In the genomic region with DNA sequence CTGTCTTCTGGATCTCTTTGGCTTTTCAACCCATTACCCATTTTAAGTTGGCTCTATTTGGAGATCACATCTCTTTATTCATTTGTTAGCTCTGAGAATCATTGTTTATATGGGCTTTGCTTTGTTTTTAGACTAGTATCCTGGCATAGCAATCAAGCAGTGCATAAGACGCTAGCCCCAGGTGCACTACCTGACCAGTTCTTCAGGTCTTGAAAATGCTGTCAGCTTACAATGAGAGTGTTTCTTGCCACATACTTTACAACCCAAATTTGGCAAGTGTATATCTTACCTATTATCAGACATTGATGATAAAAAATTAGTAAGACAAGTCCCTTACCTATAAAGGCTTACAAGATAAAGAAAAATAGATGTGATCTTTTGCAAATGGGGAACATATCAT, we compare ENCODE assay signal across 24 cellular contexts.
"Had no signal": no experiment of that assay in that cellular context is flagged by ENCODE, and none has a peak within 500 bp of the region (broad histone marks: within the 10 kb centered on the region; RNA-seq: fewer than 3 reads in every experiment).

No MANE protein-coding gene starts in this region.

- H3K4me3 ChIP-seq: adrenal gland, body of pancreas, gastroesophageal sphincter, hepatocyte, left ventricle myocardium inferior, lung, sigmoid colon, stomach, thyroid gland, upper lobe of right lung had no signal

- H3K9me3 Mint-ChIP-seq: activated CD4-positive, alpha-beta memory T cell treated with anti-CD3 and anti-CD28 coated beads for 36 hours; activated CD4-positive, alpha-beta T cell treated with anti-CD3 and anti-CD28 coated beads, Interleukin-2, amount 10 ng/mL, durations not matched to agents 24 days and 14 days; activated naive CD4-positive, alpha-beta T cell treated with anti-CD3 and anti-CD28 coated beads, Interleukin-2, amount 10 ng/mL, durations not matched to agents 7 days and 5 days; activated T-cell treated with anti-CD3 and anti-CD28 coated beads, Interleukin-2, amount 50 U/mL, for 4 hours; nephron; stimulated activated effector memory CD8-positive, alpha-beta T cell treated with anti-CD3 and anti-CD28 coated beads, Interleukin-12 subunit alpha, Interleukin-12 subunit beta, amount 100 ng/mL, for 72 hours had no signal

- H3K4me1 Mint-ChIP-seq: nephron had no signal

- H3K27me3 Mint-ChIP-seq: activated CD4-positive, alpha-beta memory T cell treated with anti-CD3 and anti-CD28 coated beads for 36 hours; activated CD4-positive, alpha-beta T cell treated with anti-CD3 and anti-CD28 coated beads, Interleukin-2, amount 10 ng/mL, durations not matched to agents 24 days and 14 days; activated naive CD4-positive, alpha-beta T cell treated with anti-CD3 and anti-CD28 coated beads, Interleukin-2, amount 10 ng/mL, durations not matched to agents 7 days and 5 days had no signal

- H3K36me3 Mint-ChIP-seq: stimulated activated effector memory CD8-positive, alpha-beta T cell treated with anti-CD3 and anti-CD28 coated beads, Interleukin-12 subunit alpha, Interleukin-12 subunit beta, amount 100 ng/mL, for 72 hours had no signal

- H2AFZ ChIP-seq: hepatocyte had no signal

- H3K27ac ChIP-seq: adrenal gland, body of pancreas, gastroesophageal sphincter, hepatocyte, left ventricle myocardium inferior, sigmoid colon, stomach, thyroid gland, upper lobe of right lung had no signal

- H3K4me3 Mint-ChIP-seq: activated CD4-positive, alpha-beta memory T cell treated with anti-CD3 and anti-CD28 coated beads for 36 hours; activated CD4-positive, alpha-beta T cell treated with anti-CD3 and anti-CD28 coated beads, Interleukin-2, amount 10 ng/mL, durations not matched to agents 24 days and 14 days; activated naive CD4-positive, alpha-beta T cell treated with anti-CD3 and anti-CD28 coated beads, Interleukin-2, amount 10 ng/mL, durations not matched to agents 7 days and 5 days; activated T-cell treated with anti-CD3 and anti-CD28 coated beads, Interleukin-2, amount 50 U/mL, for 4 hours; nephron; stimulated activated effector memory CD8-positive, alpha-beta T cell treated with anti-CD3 and anti-CD28 coated beads, Interleukin-12 subunit alpha, Interleukin-12 subunit beta, amount 100 ng/mL, for 72 hours had no signal

- H3K4me1 ChIP-seq: adrenal gland, body of pancreas, gastroesophageal sphincter, thyroid gland, upper lobe of right lung had no signal

- DNase-seq: activated CD4-positive, alpha-beta memory T cell treated with anti-CD3 and anti-CD28 coated beads for 36 hours; activated CD4-positive, alpha-beta T cell treated with anti-CD3 and anti-CD28 coated beads, Interleukin-2, amount 10 ng/mL, durations not matched to agents 24 days and 14 days; activated gamma-delta T cell; activated naive CD4-positive, alpha-beta T cell treated with anti-CD3 and anti-CD28 coated beads, Interleukin-2, amount 10 ng/mL, durations not matched to agents 7 days and 5 days; activated T-cell treated with anti-CD3 and anti-CD28 coated beads, Interleukin-2, amount 50 U/mL, for 4 hours; adrenal gland; aorta; body of pancreas; effector CD8-positive, alpha-beta T cell; erythroblast; islet precursor cell; left ventricle myocardium inferior; mesendoderm; sigmoid colon; small intestine; stimulated activated CD4-positive, alpha-beta T cell treated with anti-CD3 and anti-CD28 coated beads, Interleukin-4, amount 100 ng/mL, for 24 hours; stomach; thyroid gland; upper lobe of right lung had no signal

- H3K27me3 ChIP-seq: adrenal gland, body of pancreas, gastroesophageal sphincter, hepatocyte, sigmoid colon, stomach, thyroid gland, upper lobe of right lung had no signal

- H3K27ac Mint-ChIP-seq: activated CD4-positive, alpha-beta memory T cell treated with anti-CD3 and anti-CD28 coated beads for 36 hours; activated naive CD4-positive, alpha-beta T cell treated with anti-CD3 and anti-CD28 coated beads, Interleukin-2, amount 10 ng/mL, durations not matched to agents 7 days and 5 days; nephron had no signal

- H3K4me2 ChIP-seq: hepatocyte had no signal

- ATAC-seq: body of pancreas, gastroesophageal sphincter had no signal

- H3K9me3 ChIP-seq: adrenal gland, body of pancreas, gastroesophageal sphincter, left ventricle myocardium inferior, sigmoid colon, stomach, thyroid gland, upper lobe of right lung had no signal

- H3K79me2 ChIP-seq: hepatocyte had no signal
